ENCODE assay signal across 22 cellular contexts in the genomic region with DNA sequence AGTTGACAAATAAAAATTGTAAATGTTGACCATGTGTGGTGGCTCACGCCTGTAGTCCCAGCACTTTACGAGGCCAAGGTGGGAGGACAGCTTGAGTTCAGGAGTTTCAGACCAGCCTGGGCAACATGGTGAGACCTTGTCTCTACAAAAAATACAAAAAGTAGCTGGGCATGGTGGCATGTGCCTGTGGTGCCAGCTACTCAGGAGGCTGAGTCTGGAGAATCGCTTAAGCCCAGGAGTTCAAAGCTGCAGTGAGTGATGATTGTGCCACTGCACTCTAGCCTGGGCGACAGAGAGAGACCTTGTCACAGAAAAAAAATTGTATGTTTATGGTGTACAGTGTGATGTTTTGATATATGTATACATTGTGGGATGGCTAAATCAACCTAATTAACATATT.
"Had no signal": no experiment of that assay in that cellular context is flagged by ENCODE, and none has a peak within 500 bp of the region (broad histone marks: within the 10 kb centered on the region; RNA-seq: fewer than 3 reads in every experiment).

No MANE protein-coding gene starts in this region.

- ATAC-seq: effector memory CD8-positive, alpha-beta T cell; foreskin keratinocyte; gastroesophageal sphincter; heart left ventricle; left cardiac atrium; left lung; left ventricle myocardium superior; lower lobe of right lung; mucosa of descending colon had no signal

- H3K79me2 ChIP-seq: hepatocyte had no signal

- H3K9me3 ChIP-seq: colonic mucosa, left lung, lower lobe of right lung, mucosa of descending colon had no signal

- H3K9me3 Mint-ChIP-seq: dendritic cell treated with granulocyte-macrophage colony-stimulating factor and Interleukin-4, amounts not matched to agents 40 ng/mL and 50 ng/mL, for 4 days; effector memory CD8-positive, alpha-beta T cell; immature natural killer cell; mesothelial cell of epicardium had no signal

- H3K36me3 Mint-ChIP-seq: immature natural killer cell, mesothelial cell of epicardium had no signal

- H3K4me1 Mint-ChIP-seq: immature natural killer cell, mesothelial cell of epicardium had no signal

- H2AFZ ChIP-seq: hepatocyte had no signal

- H3K27ac Mint-ChIP-seq: dendritic cell treated with granulocyte-macrophage colony-stimulating factor and Interleukin-4, amounts not matched to agents 40 ng/mL and 50 ng/mL, for 4 days; effector memory CD8-positive, alpha-beta T cell; immature natural killer cell; mesothelial cell of epicardium had no signal

- FAIRE-seq: endothelial cell of umbilical vein, frontal cortex, keratinocyte had no signal

- H3K36me3 ChIP-seq: colonic mucosa, esophagus muscularis mucosa, gastroesophageal sphincter, heart left ventricle, left lung, lower lobe of right lung had no signal

- H3K4me3 Mint-ChIP-seq: dendritic cell treated with granulocyte-macrophage colony-stimulating factor and Interleukin-4, amounts not matched to agents 40 ng/mL and 50 ng/mL, for 4 days; effector memory CD8-positive, alpha-beta T cell; immature natural killer cell; mesothelial cell of epicardium had no signal

- H3K4me3 ChIP-seq: colonic mucosa, esophagus muscularis mucosa, gastroesophageal sphincter, heart left ventricle, hepatocyte, left lung, lower lobe of right lung, mucosa of descending colon had no signal

- DNase-seq: colonic mucosa; cortex of kidney; effector CD8-positive, alpha-beta T cell; effector memory CD8-positive, alpha-beta T cell; heart left ventricle; hypothalamus; immature natural killer cell; left cardiac atrium; left lung; left ventricle myocardium superior; lower lobe of right lung; mesenchymal stem cell; mucosa of descending colon had no signal

- H3K4me2 ChIP-seq: hepatocyte had no signal

- H3K4me1 ChIP-seq: colonic mucosa, esophagus muscularis mucosa, gastroesophageal sphincter, heart left ventricle, left lung, lower lobe of right lung had no signal

- H3K27me3 ChIP-seq: colonic mucosa, foreskin keratinocyte had no signal

- H3K27ac ChIP-seq: colonic mucosa, esophagus muscularis mucosa, foreskin keratinocyte, gastroesophageal sphincter, heart left ventricle, hepatocyte, left lung, lower lobe of right lung had no signal
